Comparison of ENCODE assay signal across 9 cellular contexts in genomic region chr13:76879876-76880270, GRCh38. TPM values are rescaled to one million over a fixed set of nuclear protein-coding genes. Genes with fewer than 3 reads are reported as not detected.
A peak's percentile ranks its signal among the peaks of the same experiment; 100 is the strongest.
DNase-seq lines count a peak whose midpoint lies in the region; ATAC-seq and TF ChIP-seq lines count a peak whose summit lies in the region.
"Had no signal": no experiment of that assay in that cellular context is flagged by ENCODE, and none has a peak within 500 bp of the region (broad histone marks: within the 10 kb centered on the region; RNA-seq: fewer than 3 reads in every experiment).

No MANE protein-coding gene starts in this region.

- H3K27me3 ChIP-seq in A673 (replicated peaks; ENCODE audit: insufficient read depth, low read depth, low read length, poor library complexity), result peaks cover 8% of the 10 kb centered on the region
- no peaks in the 10 kb centered on the region for H3K27me3 ChIP-seq in layer of hippocampus (ENCODE audit: control insufficient read depth, insufficient read depth, low read length)

- H3K27ac ChIP-seq in A673 (ENCODE audit: low read depth, low read length, poor library complexity, severe bottlenecking) (peak overlapping the region; percentile 15), layer of hippocampus (ENCODE audit: low read depth, low read length) (peak overlapping the region; percentile 53)

- H3K4me1 ChIP-seq in A673 (ENCODE audit: insufficient read depth, low read length, poor library complexity, severe bottlenecking), result peaks cover 10% of the 10 kb centered on the region

- ATAC-seq in GM21390 (IDR thresholded peaks at IDR 0.05; ENCODE audit: unreplicated experiment) (peak; percentile 24), SK-N-SH treated with all-trans-retinoic acid at 6 μM for 48 hours (peak; percentile 61; the same call in 2 of the 3 replicates), GM21737 (IDR thresholded peaks at IDR 0.05; ENCODE audit: unreplicated experiment) (no peak), GM21423 (IDR thresholded peaks at IDR 0.05; ENCODE audit: unreplicated experiment) (no peak)
- ATAC-seq: HCT116 had no signal

- POLR2A ChIA-PET in A673 (lab: Charles Lee; ENCODE audit: low non-redundant PET), result no interaction called here

- no TSS peak for BruUV-seq in A673 (replicated peaks; lab: Mats Ljungman, UMichigan)

- CTCF ChIA-PET in A673 (lab: Charles Lee), result no interaction called here

- H3K36me3 ChIP-seq in A673 (ENCODE audit: insufficient read depth, low read length, poor library complexity, severe bottlenecking), result no peaks in the 10 kb centered on the region

- intact Hi-C loops in A673 (cut with micrococcal nuclease; ENCODE audit: unreplicated experiment), result no loop called here

- no peak overlapping the region for H3K4me3 ChIP-seq in A673 (ENCODE audit: low read depth, low read length, poor library complexity, severe bottlenecking)

- no peak for TF ChIP-seq CTCF in A673 (conservative IDR thresholded peaks at IDR 0.05; ENCODE audit: low read depth, low read length)

- H3K9me3 ChIP-seq in A673 (ENCODE audit: low read depth, low read length, poor library complexity, severe bottlenecking), result no peaks in the 10 kb centered on the region

- DNase-seq in A673 (ENCODE audit: low spot score) (no peak), SKM-1 treated with dmso at 0.1 percent for 144 hours (lab: John Stamatoyannopoulos, UW; ENCODE audit: unreplicated experiment) (no peak), NCI-H2171 treated with DMSO at 0.1 percent for 48 hours (lab: John Stamatoyannopoulos, UW) (no peak)

TF ChIP-seq in SK-N-SH treated with all-trans-retinoic acid at 6 μM for 48 hours, 23 proteins besides CTCF, POLR2A, EP300 and RAD21:
- TF ChIP-seq ZNF70 (CRISPR knock-in tag; IDR thresholded peaks at IDR 0.05) (no peak), GLIS3 (CRISPR knock-in tag; IDR thresholded peaks at IDR 0.05) (no peak), CSDC2 (CRISPR knock-in tag; IDR thresholded peaks at IDR 0.05) (no peak), ZFP3 (CRISPR knock-in tag; IDR thresholded peaks at IDR 0.05) (no peak), PATZ1 (CRISPR knock-in tag; IDR thresholded peaks at IDR 0.05; ENCODE audit: borderline replicate concordance) (no peak), ZNF565 (CRISPR knock-in tag; conservative IDR thresholded peaks at IDR 0.05; ENCODE audit: low read depth) (no peak), ZFP30 (CRISPR knock-in tag; IDR thresholded peaks at IDR 0.05) (no peak), TSHZ2 (CRISPR knock-in tag; IDR thresholded peaks at IDR 0.05) (no peak), TCF4 (CRISPR knock-in tag; IDR thresholded peaks at IDR 0.05; ENCODE audit: borderline replicate concordance) (no peak), ISL1 (CRISPR knock-in tag; IDR thresholded peaks at IDR 0.05) (no peak), ZNF8 (CRISPR knock-in tag; IDR thresholded peaks at IDR 0.05) (no peak), ZC3H10 (CRISPR knock-in tag; IDR thresholded peaks at IDR 0.05) (no peak), CSRNP3 (CRISPR knock-in tag; IDR thresholded peaks at IDR 0.05) (no peak)

RNA-seq across cellular contexts. Expression of gene KCTD12, which starts 6.3 kb away (rescaled TPM):
- 1.9 and 3.5 TPM in 2 replicates for total RNA-seq in A673 (2021)

Comparison
In these comparisons a context has a peak if more than half of its experiments do, and no peak if none do; other contexts are left out.
1. ATAC-seq: peak in GM21390 (single experiment) and SK-N-SH treated with all-trans-retinoic acid at 6 μM for 48 hours (single experiment); none in GM21737 (single experiment) and GM21423 (single experiment).